Comparison of ENCODE assay signal across 8 cellular contexts in genomic region chr1:9823943-9824701, GRCh38. TPM values are rescaled to one million over a fixed set of nuclear protein-coding genes. Genes with fewer than 3 reads are reported as not detected.
DNase-seq lines count a peak whose midpoint lies in the region; ATAC-seq and TF ChIP-seq lines count a peak whose summit lies in the region.

TSS of gene CLSTN1 (minus strand) at chr1:9823965. CDS start at chr1:9823733, 232 bp downstream.

- H3K9me3 Mint-ChIP-seq in activated T-cell treated with anti-CD3 and anti-CD28 coated beads, Interleukin-2, amount 50 U/mL, for 72 hours: no peaks in the 10 kb centered on the region

- no peak for TF ChIP-seq CTCF in Panc1 (IDR thresholded peaks at IDR 0.05)
- TF ChIP-seq CTCF in esophagus squamous epithelium (IDR thresholded peaks at IDR 0.05): no peak

- peak within 1 kb of the TSS; percentile 87 to 93 for H3K4me3 Mint-ChIP-seq in activated T-cell treated with anti-CD3 and anti-CD28 coated beads, Interleukin-2, amount 50 U/mL, for 72 hours

- H3K36me3 ChIP-seq in HUES48 (ENCODE audit: control insufficient read depth, insufficient read depth, low read length) (no peaks in the 10 kb centered on the region), Panc1 (ENCODE audit: control insufficient read depth, insufficient read depth, low read length) (no peaks in the 10 kb centered on the region; the same call in 1 of the 2 replicates), esophagus squamous epithelium (no peaks in the 10 kb centered on the region)

- peak; percentile 99 for DNase-seq in AG20443 (ENCODE audit: low spot score)
- DNase-seq in Panc1 (ENCODE audit: low read depth, low spot score): no peak
- DNase-seq in activated T-cell treated with anti-CD3 and anti-CD28 coated beads, Interleukin-2, amount 50 U/mL, for 72 hours: peak; percentile 89 to 90
- DNase-seq in esophagus squamous epithelium (lab: John Stamatoyannopoulos, UW): peak; percentile 63
- peak; percentile 85 for DNase-seq in myocyte (ENCODE audit: low read depth)
- peak; percentile 83 for DNase-seq in stimulated activated CD8-positive, alpha-beta memory T cell treated with anti-CD3 and anti-CD28 coated beads, Interleukin-7, amount 100 ng/mL, for 24 hours (ENCODE audit: low read depth)

- ATAC-seq in GM19372 (IDR thresholded peaks at IDR 0.05; ENCODE audit: low read depth, unreplicated experiment): peak; percentile 56
- ATAC-seq in Panc1: peak; percentile 91
- ATAC-seq in activated T-cell treated with anti-CD3 and anti-CD28 coated beads, Interleukin-2, amount 50 U/mL, for 72 hours (replicated peaks in 1 of 2): peak; percentile 83 to 84

- H3K4me3 ChIP-seq in HUES48 (ENCODE audit: low read depth, low read length): peak within 1 kb of the TSS; percentile 92
- peak within 1 kb of the TSS; percentile 61 to 82 for H3K4me3 ChIP-seq in Panc1 (ENCODE audit: low read depth in 2 of 2, low read length in 2 of 2)
- peak within 1 kb of the TSS; percentile 68 to 99 (median 84) for H3K4me3 ChIP-seq in esophagus squamous epithelium

- POLR2A ChIA-PET in Panc1 (lab: Charles Lee): no interaction called here

- intact Hi-C loops in Panc1 (cut with micrococcal nuclease; ENCODE audit: unreplicated experiment) (no loop called here), esophagus squamous epithelium (cut with DNase I) (no loop called here)

- 0 to 1% methylated on average over 17 to 25 of the region's 93 CpGs for WGBS in esophagus squamous epithelium, 2 donors

- H3K27ac ChIP-seq in HUES48 (ENCODE audit: low read depth, low read length) (peak within 1 kb of the TSS; percentile 87), Panc1 (ENCODE audit: low read length) (peak within 1 kb of the TSS; percentile 76), esophagus squamous epithelium (peak within 1 kb of the TSS; percentile 89 to 96 (median 96))

- H3K27me3 ChIP-seq in HUES48 (ENCODE audit: control insufficient read depth, insufficient read depth, low read length) (peaks cover 29% of the 10 kb centered on the region), Panc1 (ENCODE audit: control insufficient read depth, insufficient read depth, low read length) (no peaks in the 10 kb centered on the region), esophagus squamous epithelium (no peaks in the 10 kb centered on the region)

- BruUV-seq in Panc1 (replicated peaks; lab: Mats Ljungman, UMichigan): no TSS peak

- peak in 2 of 4 donors; percentile 14 to 45 for TF ChIP-seq POLR2A in esophagus squamous epithelium (IDR thresholded peaks at IDR 0.05)

- H3K9me3 ChIP-seq in HUES48 (ENCODE audit: control insufficient read depth, insufficient read depth, low read length): no peaks in the 10 kb centered on the region
- no peaks in the 10 kb centered on the region for H3K9me3 ChIP-seq in Panc1 (ENCODE audit: control insufficient read depth, insufficient read depth, low read depth, low read length)
- H3K9me3 ChIP-seq in esophagus squamous epithelium: no peaks in the 10 kb centered on the region

- peaks cover 22% of the 10 kb centered on the region for H3K27me3 Mint-ChIP-seq in activated T-cell treated with anti-CD3 and anti-CD28 coated beads, Interleukin-2, amount 50 U/mL, for 72 hours (ENCODE audit: low read depth)

- peak within 1 kb of the TSS; percentile 72 for H3K9ac ChIP-seq in HUES48 (ENCODE audit: low read depth, low read length)

- in situ Hi-C loops in Panc1 (cut with HindIII; ENCODE audit: low pct_unique_long_range_greater_than_20kb, low sequenced_read_pairs): no loop called here

- H3K36me3 Mint-ChIP-seq in activated T-cell treated with anti-CD3 and anti-CD28 coated beads, Interleukin-2, amount 50 U/mL, for 72 hours (ENCODE audit: insufficient read depth in 2 of 2): peaks cover 3 to 4% of the 10 kb centered on the region in 2 donors

- H3K4me1 Mint-ChIP-seq in activated T-cell treated with anti-CD3 and anti-CD28 coated beads, Interleukin-2, amount 50 U/mL, for 72 hours (ENCODE audit: low read depth): peaks cover 42% of the 10 kb centered on the region

- H3K4me1 ChIP-seq in HUES48 (ENCODE audit: control insufficient read depth, insufficient read depth, low read length): peaks cover 24% of the 10 kb centered on the region
- H3K4me1 ChIP-seq in Panc1 (ENCODE audit: control insufficient read depth, insufficient read depth, low read length): peaks cover 25% of the 10 kb centered on the region
- peaks cover 34 to 74% (median 48%) of the 10 kb centered on the region in 3 donors for H3K4me1 ChIP-seq in esophagus squamous epithelium

- peak within 1 kb of the TSS; percentile 83 for H3K27ac Mint-ChIP-seq in activated T-cell treated with anti-CD3 and anti-CD28 coated beads, Interleukin-2, amount 50 U/mL, for 72 hours

- CTCF ChIA-PET in Panc1 (lab: Charles Lee): no interaction called here

RNA-seq across cellular contexts. Expression of gene CLSTN1, which starts in this region (rescaled TPM):
- 143 TPM for total RNA-seq in Panc1 (2021; ENCODE audit: unreplicated experiment)
- polyA plus RNA-seq in Panc1 (2012; ENCODE audit: insufficient read length): 184 TPM
- 10 to 100 TPM; 31.7 to 34.1 TPM for total RNA-seq in activated T-cell treated with anti-CD3 and anti-CD28 coated beads, Interleukin-2, amount 50 U/mL, for 72 hours
- 10 to 100 TPM; 57.3 to 68.4 (median 65.3) TPM for total RNA-seq in esophagus squamous epithelium
- total RNA-seq in myocyte: 17.1 and 23.5 TPM in 2 replicates
- 71.5 TPM for polyA plus RNA-seq in myocyte (2012)
